In genomic region chr4:119672086-119672485, GRCh38 we compare ENCODE assay signal across 1 cellular context.
TF ChIP-seq lines count a peak whose summit lies in the region.

No MANE protein-coding gene starts in this region.

TF ChIP-seq in GM23338, 12 proteins besides CTCF, POLR2A, EP300 and RAD21 (continued from another document):
- TF ChIP-seq, protein P1, sequence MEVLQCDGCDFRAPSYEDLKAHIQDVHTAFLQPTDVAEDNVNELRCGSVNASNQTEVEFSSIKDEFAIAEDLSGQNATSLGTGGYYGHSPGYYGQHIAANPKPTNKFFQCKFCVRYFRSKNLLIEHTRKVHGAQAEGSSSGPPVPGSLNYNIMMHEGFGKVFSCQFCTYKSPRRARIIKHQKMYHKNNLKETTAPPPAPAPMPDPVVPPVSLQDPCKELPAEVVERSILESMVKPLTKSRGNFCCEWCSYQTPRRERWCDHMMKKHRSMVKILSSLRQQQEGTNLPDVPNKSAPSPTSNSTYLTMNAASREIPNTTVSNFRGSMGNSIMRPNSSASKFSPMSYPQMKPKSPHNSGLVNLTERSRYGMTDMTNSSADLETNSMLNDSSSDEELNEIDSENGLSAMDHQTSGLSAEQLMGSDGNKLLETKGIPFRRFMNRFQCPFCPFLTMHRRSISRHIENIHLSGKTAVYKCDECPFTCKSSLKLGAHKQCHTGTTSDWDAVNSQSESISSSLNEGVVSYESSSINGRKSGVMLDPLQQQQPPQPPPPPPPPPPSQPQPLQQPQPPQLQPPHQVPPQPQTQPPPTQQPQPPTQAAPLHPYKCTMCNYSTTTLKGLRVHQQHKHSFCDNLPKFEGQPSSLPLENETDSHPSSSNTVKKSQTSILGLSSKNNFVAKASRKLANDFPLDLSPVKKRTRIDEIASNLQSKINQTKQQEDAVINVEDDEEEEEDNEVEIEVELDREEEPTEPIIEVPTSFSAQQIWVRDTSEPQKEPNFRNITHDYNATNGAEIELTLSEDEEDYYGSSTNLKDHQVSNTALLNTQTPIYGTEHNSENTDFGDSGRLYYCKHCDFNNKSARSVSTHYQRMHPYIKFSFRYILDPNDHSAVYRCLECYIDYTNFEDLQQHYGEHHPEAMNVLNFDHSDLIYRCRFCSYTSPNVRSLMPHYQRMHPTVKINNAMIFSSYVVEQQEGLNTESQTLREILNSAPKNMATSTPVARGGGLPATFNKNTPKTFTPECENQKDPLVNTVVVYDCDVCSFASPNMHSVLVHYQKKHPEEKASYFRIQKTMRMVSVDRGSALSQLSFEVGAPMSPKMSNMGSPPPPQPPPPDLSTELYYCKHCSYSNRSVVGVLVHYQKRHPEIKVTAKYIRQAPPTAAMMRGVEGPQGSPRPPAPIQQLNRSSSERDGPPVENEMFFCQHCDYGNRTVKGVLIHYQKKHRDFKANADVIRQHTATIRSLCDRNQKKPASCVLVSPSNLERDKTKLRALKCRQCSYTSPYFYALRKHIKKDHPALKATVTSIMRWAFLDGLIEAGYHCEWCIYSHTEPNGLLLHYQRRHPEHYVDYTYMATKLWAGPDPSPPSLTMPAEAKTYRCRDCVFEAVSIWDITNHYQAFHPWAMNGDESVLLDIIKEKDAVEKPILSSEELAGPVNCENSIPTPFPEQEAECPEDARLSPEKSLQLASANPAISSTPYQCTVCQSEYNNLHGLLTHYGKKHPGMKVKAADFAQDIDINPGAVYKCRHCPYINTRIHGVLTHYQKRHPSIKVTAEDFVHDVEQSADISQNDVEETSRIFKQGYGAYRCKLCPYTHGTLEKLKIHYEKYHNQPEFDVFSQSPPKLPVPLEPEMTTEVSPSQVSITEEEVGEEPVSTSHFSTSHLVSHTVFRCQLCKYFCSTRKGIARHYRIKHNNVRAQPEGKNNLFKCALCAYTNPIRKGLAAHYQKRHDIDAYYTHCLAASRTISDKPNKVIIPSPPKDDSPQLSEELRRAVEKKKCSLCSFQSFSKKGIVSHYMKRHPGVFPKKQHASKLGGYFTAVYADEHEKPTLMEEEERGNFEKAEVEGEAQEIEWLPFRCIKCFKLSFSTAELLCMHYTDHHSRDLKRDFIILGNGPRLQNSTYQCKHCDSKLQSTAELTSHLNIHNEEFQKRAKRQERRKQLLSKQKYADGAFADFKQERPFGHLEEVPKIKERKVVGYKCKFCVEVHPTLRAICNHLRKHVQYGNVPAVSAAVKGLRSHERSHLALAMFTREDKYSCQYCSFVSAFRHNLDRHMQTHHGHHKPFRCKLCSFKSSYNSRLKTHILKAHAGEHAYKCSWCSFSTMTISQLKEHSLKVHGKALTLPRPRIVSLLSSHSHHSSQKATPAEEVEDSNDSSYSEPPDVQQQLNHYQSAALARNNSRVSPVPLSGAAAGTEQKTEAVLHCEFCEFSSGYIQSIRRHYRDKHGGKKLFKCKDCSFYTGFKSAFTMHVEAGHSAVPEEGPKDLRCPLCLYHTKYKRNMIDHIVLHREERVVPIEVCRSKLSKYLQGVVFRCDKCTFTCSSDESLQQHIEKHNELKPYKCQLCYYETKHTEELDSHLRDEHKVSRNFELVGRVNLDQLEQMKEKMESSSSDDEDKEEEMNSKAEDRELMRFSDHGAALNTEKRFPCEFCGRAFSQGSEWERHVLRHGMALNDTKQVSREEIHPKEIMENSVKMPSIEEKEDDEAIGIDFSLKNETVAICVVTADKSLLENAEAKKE (CRISPR knock-in tag; IDR thresholded peaks at IDR 0.05) = no peak
- TF ChIP-seq EZH2 (IDR thresholded peaks at IDR 0.05; ENCODE audit: low read depth, unreplicated experiment) (no peak), ETS1 (IDR thresholded peaks at IDR 0.05) (no peak), JUNB (IDR thresholded peaks at IDR 0.05; ENCODE audit: unreplicated experiment) (no peak), EZH2phosphoT487 (IDR thresholded peaks at IDR 0.05; ENCODE audit: unreplicated experiment) (no peak)
